Comparison of ENCODE assay signal across 23 cellular contexts in genomic region chr20:48377940-48378339, GRCh38.
"Had no signal": no experiment of that assay in that cellular context is flagged by ENCODE, and none has a peak within 500 bp of the region (broad histone marks: within the 10 kb centered on the region; RNA-seq: fewer than 3 reads in every experiment).

No MANE protein-coding gene starts in this region.

- H3K9ac ChIP-seq: SK-N-SH had no signal

- DNase-seq: IMR-90; Karpas-422; KG1; MG63; NCI-H1105 treated with DMSO at 0.1 percent for 48 hours; NCI-H1417 treated with DMSO at 0.1 percent for 48 hours; NCI-H146; NCI-H1694 treated with DMSO at 0.1 percent for 48 hours; NCI-H1930; NCI-H2081; NCI-H2107; NCI-H2227 treated with DMSO at 0.1 percent for 48 hours; NCI-H524; NCI-H526 treated with DMSO at 0.1 percent for 48 hours; NCI-H748 treated with DMSO at 0.1 percent for 48 hours; NK-92 treated with Interleukin-12 subunit alpha and Interleukin-12 subunit beta, amount 100 ng/mL, for 24 hours; PC-3; SHP77; SK-N-SH; SW 1271 had no signal

- H3K27ac ChIP-seq: HL-60, RWPE1 had no signal

- H3K36me3 ChIP-seq: MG63 had no signal

- H3K4me3 ChIP-seq: MG63 had no signal

- ATAC-seq: Panc1, PC-3 had no signal

- H3K9me3 ChIP-seq: MG63, SK-N-SH had no signal

- H3K4me2 ChIP-seq: SK-N-SH had no signal
